ENCODE assay signal across 14 cellular contexts in genomic region chr5:34480810-34481528, GRCh38.
DNase-seq lines count a peak whose midpoint lies in the region; ATAC-seq lines count a peak whose summit lies in the region.
"Had no signal": no experiment of that assay in that cellular context is flagged by ENCODE, and none has a peak within 500 bp of the region (broad histone marks: within the 10 kb centered on the region; RNA-seq: fewer than 3 reads in every experiment).

No MANE protein-coding gene starts in this region.

- peaks cover 5% of the 10 kb centered on the region for H3K27me3 Mint-ChIP-seq in T-helper 2 cell treated with Interferon-gamma antibody and Interleukin-4, amounts not matched to agents 5 μg/mL and 100 μg/mL, for 36 hours (ENCODE audit: low read depth)
- H3K27me3 Mint-ChIP-seq in stimulated activated naive B cell treated with anti-CD40 and anti-IgM and Interleukin-4, amounts not matched to agents 10 μg/mL and 1 μg/mL and 100 μg/mL, for 72 hours: peaks cover 32 to 43% of the 10 kb centered on the region in 2 donors

- ATAC-seq in stimulated activated naive B cell treated with anti-CD40 and anti-IgM and Interleukin-4, amounts not matched to agents 10 μg/mL and 1 μg/mL and 100 μg/mL, for 72 hours (replicated peaks): no peak
- ATAC-seq: CD8-positive, alpha-beta T cell had no signal

- no peak overlapping the region for H3K27ac Mint-ChIP-seq in T-helper 2 cell treated with Interferon-gamma antibody and Interleukin-4, amounts not matched to agents 5 μg/mL and 100 μg/mL, for 36 hours
- H3K27ac Mint-ChIP-seq in stimulated activated naive B cell treated with anti-CD40 and anti-IgM and Interleukin-4, amounts not matched to agents 10 μg/mL and 1 μg/mL and 100 μg/mL, for 72 hours: no peak overlapping the region
- H3K27ac Mint-ChIP-seq: CD14-positive monocyte; CD8-positive, alpha-beta T cell had no signal

- H3K36me3 Mint-ChIP-seq in T-helper 2 cell treated with Interferon-gamma antibody and Interleukin-4, amounts not matched to agents 5 μg/mL and 100 μg/mL, for 36 hours (ENCODE audit: low read depth): no peaks in the 10 kb centered on the region
- H3K36me3 Mint-ChIP-seq in stimulated activated naive B cell treated with anti-CD40 and anti-IgM and Interleukin-4, amounts not matched to agents 10 μg/mL and 1 μg/mL and 100 μg/mL, for 72 hours: no peaks in the 10 kb centered on the region
- H3K36me3 Mint-ChIP-seq: CD14-positive monocyte; CD8-positive, alpha-beta T cell had no signal

- H3K4me3 Mint-ChIP-seq in T-helper 2 cell treated with Interferon-gamma antibody and Interleukin-4, amounts not matched to agents 5 μg/mL and 100 μg/mL, for 36 hours: no peak overlapping the region
- H3K4me3 Mint-ChIP-seq in stimulated activated naive B cell treated with anti-CD40 and anti-IgM and Interleukin-4, amounts not matched to agents 10 μg/mL and 1 μg/mL and 100 μg/mL, for 72 hours: no peak overlapping the region
- H3K4me3 Mint-ChIP-seq: CD14-positive monocyte; CD8-positive, alpha-beta T cell had no signal

- no peaks in the 10 kb centered on the region for H3K9me3 Mint-ChIP-seq in T-helper 2 cell treated with Interferon-gamma antibody and Interleukin-4, amounts not matched to agents 5 μg/mL and 100 μg/mL, for 36 hours
- H3K9me3 Mint-ChIP-seq in stimulated activated naive B cell treated with anti-CD40 and anti-IgM and Interleukin-4, amounts not matched to agents 10 μg/mL and 1 μg/mL and 100 μg/mL, for 72 hours: no peaks in the 10 kb centered on the region
- H3K9me3 Mint-ChIP-seq: CD8-positive, alpha-beta T cell had no signal

- peak; percentile 24 for DNase-seq in T-helper 2 cell treated with Interferon-gamma antibody and Interleukin-4, amounts not matched to agents 5 μg/mL and 100 μg/mL, for 36 hours (ENCODE audit: low spot score)
- DNase-seq in T-helper 2 cell (no peak), iPS-NIHi7 (ENCODE audit: extremely low spot score) (no peak)
- DNase-seq in activated T-cell treated with anti-CD3 and anti-CD28 coated beads, Interleukin-2, amount 50 U/mL, for 48 hours: peak; percentile 31 to 34
- DNase-seq in activated T-cell treated with anti-CD3 and anti-CD28 coated beads, Interleukin-2, amount 50 U/mL, for 1 hour: no peak
- DNase-seq in stimulated activated CD4-positive, alpha-beta T cell treated with anti-CD3 and anti-CD28 coated beads, Interleukin-1b, Interleukin-23, amount 100 ng/mL, for 48 hours: peak; percentile 24
- no peak for DNase-seq in stimulated activated CD4-positive, alpha-beta T cell treated with anti-CD3 and anti-CD28 coated beads, Interleukin-2, amount 100 ng/mL, for 48 hours
- no peak for DNase-seq in stimulated activated naive B cell treated with anti-CD40 and anti-IgM and Interleukin-4, amounts not matched to agents 10 μg/mL and 1 μg/mL and 100 μg/mL, for 72 hours
- DNase-seq: CD8-positive, alpha-beta T cell; COR-L47; DMS153; DMS79 treated with DMSO at 0.1 percent for 48 hours; EL had no signal

- H3K4me1 Mint-ChIP-seq in T-helper 2 cell treated with Interferon-gamma antibody and Interleukin-4, amounts not matched to agents 5 μg/mL and 100 μg/mL, for 36 hours (ENCODE audit: low read depth): peaks cover 6% of the 10 kb centered on the region
- no peaks in the 10 kb centered on the region for H3K4me1 Mint-ChIP-seq in stimulated activated naive B cell treated with anti-CD40 and anti-IgM and Interleukin-4, amounts not matched to agents 10 μg/mL and 1 μg/mL and 100 μg/mL, for 72 hours
- H3K4me1 Mint-ChIP-seq: CD14-positive monocyte had no signal

Comparison
In these comparisons a context has a peak if more than half of its experiments do, and no peak if none do; other contexts are left out.
1. DNase-seq: peak in T-helper 2 cell treated with Interferon-gamma antibody and Interleukin-4, amounts not matched to agents 5 μg/mL and 100 μg/mL, for 36 hours (single experiment), activated T-cell treated with anti-CD3 and anti-CD28 coated beads, Interleukin-2, amount 50 U/mL, for 48 hours (2 of 2) and stimulated activated CD4-positive, alpha-beta T cell treated with anti-CD3 and anti-CD28 coated beads, Interleukin-1b, Interleukin-23, amount 100 ng/mL, for 48 hours (single experiment); none in T-helper 2 cell (0 of 5), activated T-cell treated with anti-CD3 and anti-CD28 coated beads, Interleukin-2, amount 50 U/mL, for 1 hour (single experiment), stimulated activated CD4-positive, alpha-beta T cell treated with anti-CD3 and anti-CD28 coated beads, Interleukin-2, amount 100 ng/mL, for 48 hours (0 of 2), stimulated activated naive B cell treated with anti-CD40 and anti-IgM and Interleukin-4, amounts not matched to agents 10 μg/mL and 1 μg/mL and 100 μg/mL, for 72 hours (single experiment) and iPS-NIHi7 (single experiment).